Comparison of ENCODE assay signal across 29 cellular contexts in the genomic region with DNA sequence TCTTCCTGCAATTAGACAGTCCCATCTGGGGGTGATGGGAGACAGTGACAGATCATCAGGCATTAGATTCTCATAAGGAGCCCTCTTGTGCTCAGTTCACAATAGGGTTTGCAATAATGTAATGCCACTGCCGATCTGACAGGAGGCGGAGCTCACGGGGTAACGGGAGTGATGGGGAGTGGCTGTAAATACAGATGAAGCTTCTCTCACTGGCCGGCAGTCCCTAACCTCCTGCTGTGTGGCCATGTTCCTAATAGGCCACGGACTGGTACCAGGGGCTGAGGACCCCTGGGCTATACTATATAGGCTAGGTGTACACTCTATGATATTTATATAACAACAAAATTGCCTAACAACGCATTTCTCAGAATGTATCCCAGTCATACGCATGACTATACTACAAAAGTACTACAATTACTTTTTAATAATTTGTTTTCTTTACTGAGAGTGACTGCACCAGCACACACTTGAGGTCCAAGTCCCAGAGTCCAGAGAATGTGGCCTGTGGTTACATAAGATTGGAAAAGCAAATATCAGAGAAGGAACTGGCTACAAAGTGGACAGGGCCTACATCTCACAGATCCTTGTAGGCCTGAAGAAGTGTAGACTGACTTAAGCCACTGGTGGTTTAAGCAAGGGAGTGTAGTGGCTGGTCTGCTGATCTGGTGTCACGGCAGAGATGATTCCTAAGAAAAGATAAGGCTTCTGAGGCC.
"Had no signal": no experiment of that assay in that cellular context is flagged by ENCODE, and none has a peak within 500 bp of the region (broad histone marks: within the 10 kb centered on the region; RNA-seq: fewer than 3 reads in every experiment).

No MANE protein-coding gene starts in this region.

- DNase-seq: dermis blood vessel endothelial cell; effector memory CD4-positive, alpha-beta T cell; foreskin keratinocyte; heart left ventricle; hippocampal formation; kidney glomerular epithelial cell; left colon; mucosa of descending colon; naive B cell; nucleus accumbens; posterior cingulate gyrus; psoas muscle; right cardiac atrium; stimulated activated CD4-positive, alpha-beta T cell treated with anti-CD3 and anti-CD28 coated beads, Interleukin-12 subunit alpha, Interleukin-12 subunit beta, amount 100 ng/mL, for 4 hours; stimulated activated CD4-positive, alpha-beta T cell treated with anti-CD3 and anti-CD28 coated beads, Interleukin-1b, Interleukin-23, amount 100 ng/mL, for 48 hours; stimulated activated CD4-positive, alpha-beta T cell treated with anti-CD3 and anti-CD28 coated beads, Interleukin-4, amount 100 ng/mL, for 1 hour; stimulated activated CD8-positive, alpha-beta memory T cell treated with anti-CD3 and anti-CD28 coated beads, Interleukin-4, amount 100 ng/mL, for 48 hours; stimulated activated naive CD4-positive, alpha-beta T cell; stimulated activated naive CD8-positive, alpha-beta T cell treated with anti-CD3 and anti-CD28 coated beads, Interleukin-15, amount 100 ng/mL, for 72 hours; thyroid gland had no signal

- H3K36me3 ChIP-seq: esophagus muscularis mucosa, gastroesophageal sphincter, heart left ventricle, thyroid gland had no signal

- H3K27ac ChIP-seq: coronary artery, esophagus muscularis mucosa, foreskin keratinocyte, gastroesophageal sphincter, heart left ventricle, psoas muscle, thyroid gland had no signal

- H3K4me3 ChIP-seq: coronary artery, esophagus muscularis mucosa, gastroesophageal sphincter, heart left ventricle, mucosa of descending colon, psoas muscle, smooth muscle cell, thyroid gland had no signal

- H3K9me3 ChIP-seq: esophagus muscularis mucosa, gastroesophageal sphincter, mucosa of descending colon, psoas muscle, thyroid gland had no signal

- H3K27me3 Mint-ChIP-seq: naive B cell; stimulated activated naive CD8-positive, alpha-beta T cell treated with anti-CD3 and anti-CD28 coated beads, Interleukin-15, amount 100 ng/mL, for 72 hours; type B pancreatic cell had no signal

- ATAC-seq: foreskin keratinocyte; gastroesophageal sphincter; heart left ventricle; left colon; mucosa of descending colon; psoas muscle; right cardiac atrium; stimulated activated naive CD8-positive, alpha-beta T cell treated with anti-CD3 and anti-CD28 coated beads, Interleukin-15, amount 100 ng/mL, for 72 hours had no signal

- H3K27ac Mint-ChIP-seq: naive B cell; nephron; stimulated activated naive CD8-positive, alpha-beta T cell treated with anti-CD3 and anti-CD28 coated beads, Interleukin-15, amount 100 ng/mL, for 72 hours had no signal

- H3K4me2 ChIP-seq: smooth muscle cell had no signal

- H3K27me3 ChIP-seq: esophagus muscularis mucosa, foreskin keratinocyte, gastroesophageal sphincter, heart left ventricle, thyroid gland had no signal

- H3K9me3 Mint-ChIP-seq: type B pancreatic cell had no signal

- FAIRE-seq: endothelial cell of umbilical vein, islet of Langerhans, urothelium cell line had no signal

- H3K4me1 ChIP-seq: psoas muscle, thyroid gland had no signal

- H3K4me1 Mint-ChIP-seq: stimulated activated naive CD8-positive, alpha-beta T cell treated with anti-CD3 and anti-CD28 coated beads, Interleukin-15, amount 100 ng/mL, for 72 hours had no signal

- H3K4me3 Mint-ChIP-seq: naive B cell; nephron; stimulated activated naive CD8-positive, alpha-beta T cell treated with anti-CD3 and anti-CD28 coated beads, Interleukin-15, amount 100 ng/mL, for 72 hours; type B pancreatic cell had no signal
